In the genomic region with DNA sequence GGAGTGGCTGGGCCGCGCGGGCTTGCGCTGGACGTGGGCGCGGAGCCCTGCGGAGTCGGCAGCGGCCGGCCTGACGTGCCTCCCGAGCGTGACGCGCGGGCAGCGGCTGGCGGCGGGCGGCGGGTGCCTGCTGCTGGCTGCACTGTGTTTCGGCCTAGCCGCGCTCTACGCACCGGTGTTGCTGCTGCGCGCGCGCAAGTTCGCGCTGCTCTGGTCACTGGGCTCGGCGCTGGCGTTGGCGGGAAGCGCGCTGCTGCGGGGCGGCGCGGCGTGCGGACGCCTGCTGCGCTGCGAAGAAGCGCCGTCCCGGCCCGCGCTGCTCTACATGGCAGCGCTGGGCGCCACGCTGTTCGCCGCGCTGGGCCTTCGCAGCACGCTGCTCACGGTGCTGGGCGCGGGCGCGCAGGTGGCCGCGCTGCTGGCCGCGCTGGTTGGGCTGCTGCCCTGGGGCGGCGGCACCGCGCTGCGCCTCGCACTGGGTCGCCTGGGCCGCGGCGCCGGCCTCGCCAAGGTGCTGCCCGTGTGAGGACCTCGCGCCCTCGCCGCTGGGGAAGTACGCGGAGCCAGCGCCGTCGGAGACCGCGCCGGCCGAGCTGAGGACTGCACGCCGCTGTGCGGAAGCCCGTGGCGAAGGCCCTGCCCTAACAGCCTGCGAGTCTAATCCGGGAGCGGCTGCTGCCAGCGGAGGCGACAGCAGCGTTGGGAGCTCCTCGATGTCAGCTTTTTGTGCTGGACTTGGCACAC, we compare ENCODE assay signal across 8 cellular contexts. TPM values are rescaled to one million over a fixed set of nuclear protein-coding genes. Genes with fewer than 3 reads are reported as not detected.
DNase-seq lines count a peak whose midpoint lies in the region; ATAC-seq and TF ChIP-seq lines count a peak whose summit lies in the region.

No MANE protein-coding gene starts in this region.

- H3K9me3 Mint-ChIP-seq in CD14-positive monocyte, result no peaks in the 10 kb centered on the region
- no peaks in the 10 kb centered on the region for H3K9me3 Mint-ChIP-seq in activated CD8-positive, alpha-beta T cell treated with anti-CD3 and anti-CD28 coated beads for 36 hours
- no peaks in the 10 kb centered on the region for H3K9me3 Mint-ChIP-seq in memory B cell

- H3K27ac Mint-ChIP-seq in CD14-positive monocyte (peak overlapping the region; percentile 92 to 99 (median 95)), memory B cell (peak overlapping the region; percentile 98)
- H3K27ac Mint-ChIP-seq in activated CD8-positive, alpha-beta T cell treated with anti-CD3 and anti-CD28 coated beads for 36 hours, result peak overlapping the region; percentile 93

- H3K36me3 Mint-ChIP-seq in CD14-positive monocyte (peaks cover 20 to 28% of the 10 kb centered on the region in 2 donors), memory B cell (peaks cover 13% of the 10 kb centered on the region)
- peaks cover 42% of the 10 kb centered on the region for H3K36me3 Mint-ChIP-seq in activated CD8-positive, alpha-beta T cell treated with anti-CD3 and anti-CD28 coated beads for 36 hours (ENCODE audit: low read depth)

- POLR2A ChIA-PET in activated CD8-positive, alpha-beta T cell treated with anti-CD3 and anti-CD28 coated beads for 36 hours (lab: Charles Lee), result interaction anchor here (0.7 to 1.7 kb wide), 11 partner anchors 12 to 186 kb away, joined by 3 to 9 read pairs (median 3); partner anchors contain the start of gene WDR33

- CTCF ChIA-PET in activated CD8-positive, alpha-beta T cell treated with anti-CD3 and anti-CD28 coated beads for 36 hours (lab: Charles Lee), result interaction anchor here (0.9 to 2.6 kb wide), 5 partner anchors 9 to 111 kb away, joined by 3 to 12 read pairs (median 5); no protein-coding TSS in a partner anchor

- DNase-seq in CD14-positive monocyte (ENCODE audit: low spot score), result peak; percentile 84
- peak; percentile 24 for DNase-seq in NCI-H748 treated with DMSO at 0.1 percent for 48 hours (lab: John Stamatoyannopoulos, UW)
- DNase-seq in activated CD8-positive, alpha-beta T cell treated with anti-CD3 and anti-CD28 coated beads for 36 hours, result peak; percentile 83
- DNase-seq in effector CD4-positive, alpha-beta T cell, result peak; percentile 72
- peak; percentile 75 to 79 for DNase-seq in memory B cell (ENCODE audit: low spot score in 2 of 2)
- DNase-seq in stimulated activated CD8-positive, alpha-beta memory T cell treated with anti-CD3 and anti-CD28 coated beads, Interleukin-12 subunit alpha, Interleukin-12 subunit beta, amount 100 ng/mL, for 24 hours (ENCODE audit: extremely low read depth), result peak; percentile 59

- peak; percentile 38 for TF ChIP-seq CTCF in CD14-positive monocyte (IDR thresholded peaks at IDR 0.05)
- peak; percentile 29 for TF ChIP-seq CTCF in activated CD8-positive, alpha-beta T cell treated with anti-CD3 and anti-CD28 coated beads for 36 hours (IDR thresholded peaks at IDR 0.05)

- H3K27me3 Mint-ChIP-seq in CD14-positive monocyte (ENCODE audit: low read depth in 3 of 3) (peaks cover 0 to 2% (median 1%) of the 10 kb centered on the region in 3 donors), memory B cell (no peaks in the 10 kb centered on the region)
- H3K27me3 Mint-ChIP-seq in activated CD8-positive, alpha-beta T cell treated with anti-CD3 and anti-CD28 coated beads for 36 hours, result no peaks in the 10 kb centered on the region

- H3K4me3 Mint-ChIP-seq in CD14-positive monocyte (peak overlapping the region; percentile 79 to 89), memory B cell (peak overlapping the region; percentile 94)
- peak overlapping the region; percentile 88 for H3K4me3 Mint-ChIP-seq in activated CD8-positive, alpha-beta T cell treated with anti-CD3 and anti-CD28 coated beads for 36 hours

- H3K4me1 Mint-ChIP-seq in CD14-positive monocyte, result peaks cover 40% of the 10 kb centered on the region
- peaks cover 34% of the 10 kb centered on the region for H3K4me1 Mint-ChIP-seq in activated CD8-positive, alpha-beta T cell treated with anti-CD3 and anti-CD28 coated beads for 36 hours (ENCODE audit: low read depth)
- peaks cover 22% of the 10 kb centered on the region for H3K4me1 Mint-ChIP-seq in memory B cell

- intact Hi-C loops in CD14-positive monocyte (cut with micrococcal nuclease), result loop anchor here (10.0 kb wide), 1 partner anchor 177 kb away; the partner anchor contains the start of gene IWS1 (in 2 of the 2)
- intact Hi-C loops in activated CD8-positive, alpha-beta T cell treated with anti-CD3 and anti-CD28 coated beads for 36 hours (cut with micrococcal nuclease), result no loop called here

- ATAC-seq in GM19324 (IDR thresholded peaks at IDR 0.05; ENCODE audit: low FRiP score, unreplicated experiment) (peak; percentile 56), HG03457 (IDR thresholded peaks at IDR 0.05; ENCODE audit: unreplicated experiment) (peak; percentile 39), memory B cell (ENCODE audit: low read depth) (peak; percentile 70)
- peak; percentile 79 for ATAC-seq in activated CD8-positive, alpha-beta T cell treated with anti-CD3 and anti-CD28 coated beads for 36 hours

RNA-seq across cellular contexts. Expression of gene SFT2D3, which starts 0.5 kb away (rescaled TPM):
- polyA plus RNA-seq in CD14-positive monocyte, result 1 to 10 TPM in 1 of 2 donors, not detected in 1; 3.8 TPM
- total RNA-seq in activated CD8-positive, alpha-beta T cell treated with anti-CD3 and anti-CD28 coated beads for 36 hours, result 1 to 10 TPM; 3.9 to 4.4 TPM

RNA-seq across cellular contexts. Expression of gene LIMS2, which starts 26.5 kb away (rescaled TPM):
- polyA plus RNA-seq in CD14-positive monocyte, result 1 to 10 TPM in 1 of 2 donors, under 1 TPM in 1; 0.13 to 1.3 TPM
- 10 to 100 TPM; 22.1 to 23.6 TPM for total RNA-seq in activated CD8-positive, alpha-beta T cell treated with anti-CD3 and anti-CD28 coated beads for 36 hours

RNA-seq across cellular contexts. Expression of gene GPR17, which starts 55.9 kb away (rescaled TPM):
- not detected for polyA plus RNA-seq in CD14-positive monocyte
- total RNA-seq in activated CD8-positive, alpha-beta T cell treated with anti-CD3 and anti-CD28 coated beads for 36 hours, result not detected

Comparison
In these comparisons a context has a peak if more than half of its experiments do, and no peak if none do; other contexts are left out.
1. Peak in every context shown above with its lines: DNase-seq and ATAC-seq.
2. DNase-seq: peak in every context shown above with its lines; median percentile 84 in CD14-positive monocyte; 83 in activated CD8-positive, alpha-beta T cell treated with anti-CD3 and anti-CD28 coated beads for 36 hours; 77 in memory B cell; 72 in effector CD4-positive, alpha-beta T cell; 59 in stimulated activated CD8-positive, alpha-beta memory T cell treated with anti-CD3 and anti-CD28 coated beads, Interleukin-12 subunit alpha, Interleukin-12 subunit beta, amount 100 ng/mL, for 24 hours; 24 in NCI-H748 treated with DMSO at 0.1 percent for 48 hours.